In the genomic region with DNA sequence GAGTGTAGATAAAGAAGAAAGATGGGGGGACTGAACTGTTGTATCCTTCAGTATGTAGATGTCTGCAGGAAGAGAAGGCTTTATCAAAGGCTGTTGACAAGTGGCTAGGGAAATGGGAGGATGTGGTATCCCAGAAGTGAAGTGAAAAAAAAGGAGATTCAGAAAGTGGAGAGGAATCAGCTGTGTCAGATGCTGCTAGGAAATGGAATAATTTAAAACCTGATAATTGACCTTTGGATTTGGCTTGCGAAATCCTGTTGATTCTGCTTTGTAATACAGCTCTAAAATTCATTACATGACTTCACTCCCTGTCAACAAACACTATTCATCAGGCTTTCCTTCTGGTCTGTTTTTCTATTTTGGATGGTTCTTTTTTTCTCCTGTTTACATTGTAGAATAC, we compare ENCODE assay signal across 1 cellular context.
TF ChIP-seq lines count a peak whose summit lies in the region.

No MANE protein-coding gene starts in this region.

TF ChIP-seq in HepG2, 621 proteins besides CTCF, POLR2A, EP300 and RAD21 (continued from another document and continues in another):
- TF ChIP-seq HNF4G (IDR thresholded peaks at IDR 0.05; ENCODE audit: borderline replicate concordance, low read depth, low read length), result peak; percentile 74
- no peak for TF ChIP-seq HNF4G (CRISPR knock-in tag; IDR thresholded peaks at IDR 0.05; ENCODE audit: borderline replicate concordance, low read depth)
- TF ChIP-seq GABPB1 (CRISPR knock-in tag; IDR thresholded peaks at IDR 0.05), result no peak
- no peak for TF ChIP-seq DNMT3B (CRISPR knock-in tag; conservative IDR thresholded peaks at IDR 0.05)
- TF ChIP-seq ZNF543 (CRISPR knock-in tag; IDR thresholded peaks at IDR 0.05), result no peak
- no peak for TF ChIP-seq HDAC1 (CRISPR knock-in tag; IDR thresholded peaks at IDR 0.05)
- TF ChIP-seq BHLHE40 (IDR thresholded peaks at IDR 0.05; ENCODE audit: low read length), result no peak
- no peak for TF ChIP-seq ZNF33B (CRISPR knock-in tag; IDR thresholded peaks at IDR 0.05)
- no peak for TF ChIP-seq ATAD3A (CRISPR knock-in tag; IDR thresholded peaks at IDR 0.05)
- TF ChIP-seq, protein P1, sequence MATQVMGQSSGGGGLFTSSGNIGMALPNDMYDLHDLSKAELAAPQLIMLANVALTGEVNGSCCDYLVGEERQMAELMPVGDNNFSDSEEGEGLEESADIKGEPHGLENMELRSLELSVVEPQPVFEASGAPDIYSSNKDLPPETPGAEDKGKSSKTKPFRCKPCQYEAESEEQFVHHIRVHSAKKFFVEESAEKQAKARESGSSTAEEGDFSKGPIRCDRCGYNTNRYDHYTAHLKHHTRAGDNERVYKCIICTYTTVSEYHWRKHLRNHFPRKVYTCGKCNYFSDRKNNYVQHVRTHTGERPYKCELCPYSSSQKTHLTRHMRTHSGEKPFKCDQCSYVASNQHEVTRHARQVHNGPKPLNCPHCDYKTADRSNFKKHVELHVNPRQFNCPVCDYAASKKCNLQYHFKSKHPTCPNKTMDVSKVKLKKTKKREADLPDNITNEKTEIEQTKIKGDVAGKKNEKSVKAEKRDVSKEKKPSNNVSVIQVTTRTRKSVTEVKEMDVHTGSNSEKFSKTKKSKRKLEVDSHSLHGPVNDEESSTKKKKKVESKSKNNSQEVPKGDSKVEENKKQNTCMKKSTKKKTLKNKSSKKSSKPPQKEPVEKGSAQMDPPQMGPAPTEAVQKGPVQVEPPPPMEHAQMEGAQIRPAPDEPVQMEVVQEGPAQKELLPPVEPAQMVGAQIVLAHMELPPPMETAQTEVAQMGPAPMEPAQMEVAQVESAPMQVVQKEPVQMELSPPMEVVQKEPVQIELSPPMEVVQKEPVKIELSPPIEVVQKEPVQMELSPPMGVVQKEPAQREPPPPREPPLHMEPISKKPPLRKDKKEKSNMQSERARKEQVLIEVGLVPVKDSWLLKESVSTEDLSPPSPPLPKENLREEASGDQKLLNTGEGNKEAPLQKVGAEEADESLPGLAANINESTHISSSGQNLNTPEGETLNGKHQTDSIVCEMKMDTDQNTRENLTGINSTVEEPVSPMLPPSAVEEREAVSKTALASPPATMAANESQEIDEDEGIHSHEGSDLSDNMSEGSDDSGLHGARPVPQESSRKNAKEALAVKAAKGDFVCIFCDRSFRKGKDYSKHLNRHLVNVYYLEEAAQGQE (IDR thresholded peaks at IDR 0.05; ENCODE audit: borderline replicate concordance in 1 of 2, low read depth in 1 of 2, low read length in 2 of 2), result no peak
- TF ChIP-seq ZNF12 (CRISPR knock-in tag; IDR thresholded peaks at IDR 0.05), result 0 out of 2 replicates have a peak, but pooled peaks have one; percentile 38
- TF ChIP-seq RFX1 (IDR thresholded peaks at IDR 0.05), result no peak
- no peak for TF ChIP-seq MTA1 (CRISPR knock-in tag; IDR thresholded peaks at IDR 0.05; ENCODE audit: borderline replicate concordance)
- no peak; the same call in 1 of the 2 replicates for TF ChIP-seq FOXO1 (CRISPR knock-in tag; IDR thresholded peaks at IDR 0.05)
- no peak for TF ChIP-seq RFXANK (CRISPR knock-in tag; IDR thresholded peaks at IDR 0.05)
- no peak for TF ChIP-seq ZNF547 (CRISPR knock-in tag; IDR thresholded peaks at IDR 0.05)
- TF ChIP-seq GATAD2A (CRISPR knock-in tag; IDR thresholded peaks at IDR 0.05), result peak; percentile 58; the same call in 1 of the 2 replicates
- TF ChIP-seq ZFP62 (CRISPR knock-in tag; IDR thresholded peaks at IDR 0.05), result no peak
- TF ChIP-seq, protein P2, sequence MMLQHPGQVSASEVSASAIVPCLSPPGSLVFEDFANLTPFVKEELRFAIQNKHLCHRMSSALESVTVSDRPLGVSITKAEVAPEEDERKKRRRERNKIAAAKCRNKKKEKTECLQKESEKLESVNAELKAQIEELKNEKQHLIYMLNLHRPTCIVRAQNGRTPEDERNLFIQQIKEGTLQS (CRISPR knock-in tag; IDR thresholded peaks at IDR 0.05), result no peak
- TF ChIP-seq ARHGAP35 (CRISPR knock-in tag; IDR thresholded peaks at IDR 0.05; ENCODE audit: borderline replicate concordance), result no peak
- TF ChIP-seq, protein P3, sequence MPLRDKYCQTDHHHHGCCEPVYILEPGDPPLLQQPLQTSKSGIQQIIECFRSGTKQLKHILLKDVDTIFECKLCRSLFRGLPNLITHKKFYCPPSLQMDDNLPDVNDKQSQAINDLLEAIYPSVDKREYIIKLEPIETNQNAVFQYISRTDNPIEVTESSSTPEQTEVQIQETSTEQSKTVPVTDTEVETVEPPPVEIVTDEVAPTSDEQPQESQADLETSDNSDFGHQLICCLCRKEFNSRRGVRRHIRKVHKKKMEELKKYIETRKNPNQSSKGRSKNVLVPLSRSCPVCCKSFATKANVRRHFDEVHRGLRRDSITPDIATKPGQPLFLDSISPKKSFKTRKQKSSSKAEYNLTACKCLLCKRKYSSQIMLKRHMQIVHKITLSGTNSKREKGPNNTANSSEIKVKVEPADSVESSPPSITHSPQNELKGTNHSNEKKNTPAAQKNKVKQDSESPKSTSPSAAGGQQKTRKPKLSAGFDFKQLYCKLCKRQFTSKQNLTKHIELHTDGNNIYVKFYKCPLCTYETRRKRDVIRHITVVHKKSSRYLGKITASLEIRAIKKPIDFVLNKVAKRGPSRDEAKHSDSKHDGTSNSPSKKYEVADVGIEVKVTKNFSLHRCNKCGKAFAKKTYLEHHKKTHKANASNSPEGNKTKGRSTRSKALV (CRISPR knock-in tag; IDR thresholded peaks at IDR 0.05), result no peak
- no peak for TF ChIP-seq SIN3B (IDR thresholded peaks at IDR 0.05; ENCODE audit: low read length)
- no peak for TF ChIP-seq ZFP37 (CRISPR knock-in tag; IDR thresholded peaks at IDR 0.05; ENCODE audit: borderline replicate concordance)
- TF ChIP-seq, protein P4, sequence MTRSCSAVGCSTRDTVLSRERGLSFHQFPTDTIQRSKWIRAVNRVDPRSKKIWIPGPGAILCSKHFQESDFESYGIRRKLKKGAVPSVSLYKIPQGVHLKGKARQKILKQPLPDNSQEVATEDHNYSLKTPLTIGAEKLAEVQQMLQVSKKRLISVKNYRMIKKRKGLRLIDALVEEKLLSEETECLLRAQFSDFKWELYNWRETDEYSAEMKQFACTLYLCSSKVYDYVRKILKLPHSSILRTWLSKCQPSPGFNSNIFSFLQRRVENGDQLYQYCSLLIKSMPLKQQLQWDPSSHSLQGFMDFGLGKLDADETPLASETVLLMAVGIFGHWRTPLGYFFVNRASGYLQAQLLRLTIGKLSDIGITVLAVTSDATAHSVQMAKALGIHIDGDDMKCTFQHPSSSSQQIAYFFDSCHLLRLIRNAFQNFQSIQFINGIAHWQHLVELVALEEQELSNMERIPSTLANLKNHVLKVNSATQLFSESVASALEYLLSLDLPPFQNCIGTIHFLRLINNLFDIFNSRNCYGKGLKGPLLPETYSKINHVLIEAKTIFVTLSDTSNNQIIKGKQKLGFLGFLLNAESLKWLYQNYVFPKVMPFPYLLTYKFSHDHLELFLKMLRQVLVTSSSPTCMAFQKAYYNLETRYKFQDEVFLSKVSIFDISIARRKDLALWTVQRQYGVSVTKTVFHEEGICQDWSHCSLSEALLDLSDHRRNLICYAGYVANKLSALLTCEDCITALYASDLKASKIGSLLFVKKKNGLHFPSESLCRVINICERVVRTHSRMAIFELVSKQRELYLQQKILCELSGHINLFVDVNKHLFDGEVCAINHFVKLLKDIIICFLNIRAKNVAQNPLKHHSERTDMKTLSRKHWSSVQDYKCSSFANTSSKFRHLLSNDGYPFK (CRISPR knock-in tag; IDR thresholded peaks at IDR 0.05; ENCODE audit: borderline replicate concordance), result no peak
- TF ChIP-seq, protein P5, sequence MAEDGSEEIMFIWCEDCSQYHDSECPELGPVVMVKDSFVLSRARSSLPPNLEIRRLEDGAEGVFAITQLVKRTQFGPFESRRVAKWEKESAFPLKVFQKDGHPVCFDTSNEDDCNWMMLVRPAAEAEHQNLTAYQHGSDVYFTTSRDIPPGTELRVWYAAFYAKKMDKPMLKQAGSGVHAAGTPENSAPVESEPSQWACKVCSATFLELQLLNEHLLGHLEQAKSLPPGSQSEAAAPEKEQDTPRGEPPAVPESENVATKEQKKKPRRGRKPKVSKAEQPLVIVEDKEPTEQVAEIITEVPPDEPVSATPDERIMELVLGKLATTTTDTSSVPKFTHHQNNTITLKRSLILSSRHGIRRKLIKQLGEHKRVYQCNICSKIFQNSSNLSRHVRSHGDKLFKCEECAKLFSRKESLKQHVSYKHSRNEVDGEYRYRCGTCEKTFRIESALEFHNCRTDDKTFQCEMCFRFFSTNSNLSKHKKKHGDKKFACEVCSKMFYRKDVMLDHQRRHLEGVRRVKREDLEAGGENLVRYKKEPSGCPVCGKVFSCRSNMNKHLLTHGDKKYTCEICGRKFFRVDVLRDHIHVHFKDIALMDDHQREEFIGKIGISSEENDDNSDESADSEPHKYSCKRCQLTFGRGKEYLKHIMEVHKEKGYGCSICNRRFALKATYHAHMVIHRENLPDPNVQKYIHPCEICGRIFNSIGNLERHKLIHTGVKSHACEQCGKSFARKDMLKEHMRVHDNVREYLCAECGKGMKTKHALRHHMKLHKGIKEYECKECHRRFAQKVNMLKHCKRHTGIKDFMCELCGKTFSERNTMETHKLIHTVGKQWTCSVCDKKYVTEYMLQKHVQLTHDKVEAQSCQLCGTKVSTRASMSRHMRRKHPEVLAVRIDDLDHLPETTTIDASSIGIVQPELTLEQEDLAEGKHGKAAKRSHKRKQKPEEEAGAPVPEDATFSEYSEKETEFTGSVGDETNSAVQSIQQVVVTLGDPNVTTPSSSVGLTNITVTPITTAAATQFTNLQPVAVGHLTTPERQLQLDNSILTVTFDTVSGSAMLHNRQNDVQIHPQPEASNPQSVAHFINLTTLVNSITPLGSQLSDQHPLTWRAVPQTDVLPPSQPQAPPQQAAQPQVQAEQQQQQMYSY (CRISPR knock-in tag; IDR thresholded peaks at IDR 0.05), result no peak
- TF ChIP-seq ATRX (CRISPR knock-in tag; IDR thresholded peaks at IDR 0.05; ENCODE audit: borderline replicate concordance), result no peak
- TF ChIP-seq ZNF17 (CRISPR knock-in tag; IDR thresholded peaks at IDR 0.05), result no peak
- no peak for TF ChIP-seq SMAD3 (CRISPR knock-in tag; IDR thresholded peaks at IDR 0.05)
- TF ChIP-seq, protein P6, sequence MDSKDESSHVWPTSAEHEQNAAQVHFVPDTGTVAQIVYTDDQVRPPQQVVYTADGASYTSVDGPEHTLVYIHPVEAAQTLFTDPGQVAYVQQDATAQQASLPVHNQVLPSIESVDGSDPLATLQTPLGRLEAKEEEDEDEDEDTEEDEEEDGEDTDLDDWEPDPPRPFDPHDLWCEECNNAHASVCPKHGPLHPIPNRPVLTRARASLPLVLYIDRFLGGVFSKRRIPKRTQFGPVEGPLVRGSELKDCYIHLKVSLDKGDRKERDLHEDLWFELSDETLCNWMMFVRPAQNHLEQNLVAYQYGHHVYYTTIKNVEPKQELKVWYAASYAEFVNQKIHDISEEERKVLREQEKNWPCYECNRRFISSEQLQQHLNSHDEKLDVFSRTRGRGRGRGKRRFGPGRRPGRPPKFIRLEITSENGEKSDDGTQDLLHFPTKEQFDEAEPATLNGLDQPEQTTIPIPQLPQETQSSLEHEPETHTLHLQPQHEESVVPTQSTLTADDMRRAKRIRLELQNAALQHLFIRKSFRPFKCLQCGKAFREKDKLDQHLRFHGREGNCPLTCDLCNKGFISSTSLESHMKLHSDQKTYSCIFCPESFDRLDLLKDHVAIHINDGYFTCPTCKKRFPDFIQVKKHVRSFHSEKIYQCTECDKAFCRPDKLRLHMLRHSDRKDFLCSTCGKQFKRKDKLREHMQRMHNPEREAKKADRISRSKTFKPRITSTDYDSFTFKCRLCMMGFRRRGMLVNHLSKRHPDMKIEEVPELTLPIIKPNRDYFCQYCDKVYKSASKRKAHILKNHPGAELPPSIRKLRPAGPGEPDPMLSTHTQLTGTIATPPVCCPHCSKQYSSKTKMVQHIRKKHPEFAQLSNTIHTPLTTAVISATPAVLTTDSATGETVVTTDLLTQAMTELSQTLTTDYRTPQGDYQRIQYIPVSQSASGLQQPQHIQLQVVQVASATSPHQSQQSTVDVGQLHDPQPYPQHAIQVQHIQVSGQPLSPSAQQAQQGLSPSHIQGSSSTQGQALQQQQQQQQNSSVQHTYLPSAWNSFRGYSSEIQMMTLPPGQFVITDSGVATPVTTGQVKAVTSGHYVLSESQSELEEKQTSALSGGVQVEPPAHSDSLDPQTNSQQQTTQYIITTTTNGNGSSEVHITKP (CRISPR knock-in tag; IDR thresholded peaks at IDR 0.05; ENCODE audit: low read depth), result no peak
- TF ChIP-seq, protein P7, sequence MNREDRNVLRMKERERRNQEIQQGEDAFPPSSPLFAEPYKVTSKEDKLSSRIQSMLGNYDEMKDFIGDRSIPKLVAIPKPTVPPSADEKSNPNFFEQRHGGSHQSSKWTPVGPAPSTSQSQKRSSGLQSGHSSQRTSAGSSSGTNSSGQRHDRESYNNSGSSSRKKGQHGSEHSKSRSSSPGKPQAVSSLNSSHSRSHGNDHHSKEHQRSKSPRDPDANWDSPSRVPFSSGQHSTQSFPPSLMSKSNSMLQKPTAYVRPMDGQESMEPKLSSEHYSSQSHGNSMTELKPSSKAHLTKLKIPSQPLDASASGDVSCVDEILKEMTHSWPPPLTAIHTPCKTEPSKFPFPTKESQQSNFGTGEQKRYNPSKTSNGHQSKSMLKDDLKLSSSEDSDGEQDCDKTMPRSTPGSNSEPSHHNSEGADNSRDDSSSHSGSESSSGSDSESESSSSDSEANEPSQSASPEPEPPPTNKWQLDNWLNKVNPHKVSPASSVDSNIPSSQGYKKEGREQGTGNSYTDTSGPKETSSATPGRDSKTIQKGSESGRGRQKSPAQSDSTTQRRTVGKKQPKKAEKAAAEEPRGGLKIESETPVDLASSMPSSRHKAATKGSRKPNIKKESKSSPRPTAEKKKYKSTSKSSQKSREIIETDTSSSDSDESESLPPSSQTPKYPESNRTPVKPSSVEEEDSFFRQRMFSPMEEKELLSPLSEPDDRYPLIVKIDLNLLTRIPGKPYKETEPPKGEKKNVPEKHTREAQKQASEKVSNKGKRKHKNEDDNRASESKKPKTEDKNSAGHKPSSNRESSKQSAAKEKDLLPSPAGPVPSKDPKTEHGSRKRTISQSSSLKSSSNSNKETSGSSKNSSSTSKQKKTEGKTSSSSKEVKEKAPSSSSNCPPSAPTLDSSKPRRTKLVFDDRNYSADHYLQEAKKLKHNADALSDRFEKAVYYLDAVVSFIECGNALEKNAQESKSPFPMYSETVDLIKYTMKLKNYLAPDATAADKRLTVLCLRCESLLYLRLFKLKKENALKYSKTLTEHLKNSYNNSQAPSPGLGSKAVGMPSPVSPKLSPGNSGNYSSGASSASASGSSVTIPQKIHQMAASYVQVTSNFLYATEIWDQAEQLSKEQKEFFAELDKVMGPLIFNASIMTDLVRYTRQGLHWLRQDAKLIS (CRISPR knock-in tag; IDR thresholded peaks at IDR 0.05), result no peak
- no peak for TF ChIP-seq ZFYVE20 (CRISPR knock-in tag; IDR thresholded peaks at IDR 0.05; ENCODE audit: borderline replicate concordance, low read depth)
- TF ChIP-seq, protein P8, sequence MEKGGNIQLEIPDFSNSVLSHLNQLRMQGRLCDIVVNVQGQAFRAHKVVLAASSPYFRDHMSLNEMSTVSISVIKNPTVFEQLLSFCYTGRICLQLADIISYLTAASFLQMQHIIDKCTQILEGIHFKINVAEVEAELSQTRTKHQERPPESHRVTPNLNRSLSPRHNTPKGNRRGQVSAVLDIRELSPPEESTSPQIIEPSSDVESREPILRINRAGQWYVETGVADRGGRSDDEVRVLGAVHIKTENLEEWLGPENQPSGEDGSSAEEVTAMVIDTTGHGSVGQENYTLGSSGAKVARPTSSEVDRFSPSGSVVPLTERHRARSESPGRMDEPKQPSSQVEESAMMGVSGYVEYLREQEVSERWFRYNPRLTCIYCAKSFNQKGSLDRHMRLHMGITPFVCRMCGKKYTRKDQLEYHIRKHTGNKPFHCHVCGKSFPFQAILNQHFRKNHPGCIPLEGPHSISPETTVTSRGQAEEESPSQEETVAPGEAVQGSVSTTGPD (CRISPR knock-in tag; IDR thresholded peaks at IDR 0.05), result no peak
- TF ChIP-seq TSC22D2 (CRISPR knock-in tag; IDR thresholded peaks at IDR 0.05; ENCODE audit: borderline replicate concordance), result no peak
- no peak for TF ChIP-seq IKZF1 (IDR thresholded peaks at IDR 0.05)
